Comparison of ENCODE assay signal across 1 cellular context in genomic region chr12:110307372-110307771, GRCh38.
TF ChIP-seq lines count a peak whose summit lies in the region.

No MANE protein-coding gene starts in this region.

TF ChIP-seq in GM23338, 12 proteins besides CTCF, POLR2A, EP300 and RAD21 (continued from another document):
- TF ChIP-seq ZNF462 (CRISPR knock-in tag; IDR thresholded peaks at IDR 0.05) (no peak), ETS1 (IDR thresholded peaks at IDR 0.05) (no peak), REST (IDR thresholded peaks at IDR 0.05; ENCODE audit: unreplicated experiment) (no peak), EZH2 (IDR thresholded peaks at IDR 0.05; ENCODE audit: low read depth, unreplicated experiment) (no peak), ZNF114 (CRISPR knock-in tag; IDR thresholded peaks at IDR 0.05) (no peak), CREB1 (CRISPR knock-in tag; IDR thresholded peaks at IDR 0.05; ENCODE audit: low read depth) (no peak), EZH2phosphoT487 (IDR thresholded peaks at IDR 0.05; ENCODE audit: unreplicated experiment) (no peak), STAT1 (IDR thresholded peaks at IDR 0.05; ENCODE audit: unreplicated experiment) (no peak), POLR2AphosphoS5 (IDR thresholded peaks at IDR 0.05; ENCODE audit: low read depth) (no peak)
